13 cellular contexts compared by ENCODE assay signal in the genomic region with DNA sequence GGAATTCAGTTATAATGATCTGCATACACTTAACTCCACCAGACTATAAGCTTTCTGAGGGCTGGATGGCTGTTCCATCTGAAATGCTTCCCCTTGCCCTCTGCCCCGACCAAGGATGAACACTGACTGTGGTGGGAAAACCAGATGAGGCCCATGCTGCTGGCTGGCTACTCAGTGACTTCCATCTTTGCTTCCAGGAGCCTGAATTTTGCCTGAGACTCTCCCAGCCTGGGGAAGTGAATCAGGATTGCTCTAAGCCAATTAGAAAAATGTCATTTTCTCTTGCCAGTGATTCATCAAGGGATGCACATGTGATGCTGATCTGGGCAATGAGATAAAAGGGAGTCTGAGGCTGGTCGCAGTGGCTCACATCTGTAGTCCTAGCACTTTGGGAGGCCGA. TPM values are rescaled to one million over a fixed set of nuclear protein-coding genes. Genes with fewer than 3 reads are reported as not detected.
DNase-seq lines count a peak whose midpoint lies in the region; FAIRE-seq and TF ChIP-seq lines count a peak whose summit lies in the region.
"Had no signal": no experiment of that assay in that cellular context is flagged by ENCODE, and none has a peak within 500 bp of the region (broad histone marks: within the 10 kb centered on the region; RNA-seq: fewer than 3 reads in every experiment).

No MANE protein-coding gene starts in this region.

- no peak overlapping the region for H3K23ac ChIP-seq in mesenchymal stem cell (ENCODE audit: low read length in 2 of 2)

- in situ Hi-C loops in Caki2 (cut with HindIII; ENCODE audit: low pct_unique_long_range_greater_than_20kb, low sequenced_read_pairs) = no loop called here

- H3K4ac ChIP-seq in mesenchymal stem cell (ENCODE audit: low read depth in 1 of 2, low read length in 2 of 2) = no peak overlapping the region

- peaks cover 6% of the 10 kb centered on the region for H3K36me3 Mint-ChIP-seq in astrocyte (ENCODE audit: low read depth, unreplicated experiment)

- TF ChIP-seq CTCF in astrocyte (IDR thresholded peaks at IDR 0.05; ENCODE audit: insufficient read depth, low read depth, low read length) = no peak

- no peak for FAIRE-seq in astrocyte (lab: Jason Lieb, UNC)
- FAIRE-seq in small intestine (lab: Jason Lieb, UNC) = no peak
- FAIRE-seq: GM18507 had no signal

- H3K4me1 ChIP-seq in astrocyte (ENCODE audit: insufficient read depth, low read length) (peaks cover 39% of the 10 kb centered on the region), mesenchymal stem cell (ENCODE audit: control insufficient read depth, insufficient read depth, low read depth, low read length) (peaks cover 4% of the 10 kb centered on the region), small intestine (ENCODE audit: control insufficient read depth in 2 of 2, insufficient read depth in 1 of 2, low read depth in 1 of 2, low read length in 1 of 2) (peaks cover 5 to 7% of the 10 kb centered on the region in 2 donors)

- H2BK5ac ChIP-seq in mesenchymal stem cell (ENCODE audit: low read depth, low read length, poor library complexity, severe bottlenecking) = no peak overlapping the region

- peak overlapping the region; percentile 71 for H4K8ac ChIP-seq in mesenchymal stem cell (ENCODE audit: low read length)

- H4K20me1 ChIP-seq in astrocyte (ENCODE audit: insufficient read depth, low read length) = peaks cover 30% of the 10 kb centered on the region

- H3K27me3 Mint-ChIP-seq in astrocyte (ENCODE audit: low read depth, unreplicated experiment) = no peaks in the 10 kb centered on the region

- no peak overlapping the region for H4K91ac ChIP-seq in mesenchymal stem cell (ENCODE audit: low read length)

- no peak overlapping the region for H2BK12ac ChIP-seq in mesenchymal stem cell (ENCODE audit: low read length in 2 of 2)

- H3K4me2 ChIP-seq in astrocyte (ENCODE audit: low read length) = peak overlapping the region; percentile 63
- H3K4me2 ChIP-seq in mesenchymal stem cell (ENCODE audit: low read length, poor library complexity, severe bottlenecking) = no peak overlapping the region

- no peak overlapping the region for H3K14ac ChIP-seq in mesenchymal stem cell (ENCODE audit: low read length in 2 of 2)

- peak overlapping the region; percentile 3 for H2BK15ac ChIP-seq in mesenchymal stem cell (ENCODE audit: low read depth, poor library complexity, severe bottlenecking)

- no peak overlapping the region for H3K4me3 ChIP-seq in astrocyte (ENCODE audit: insufficient read depth, low read depth, low read length)
- H3K4me3 ChIP-seq in mesenchymal stem cell (ENCODE audit: insufficient read depth in 1 of 2, low read depth in 1 of 2, low read length in 2 of 2) = no peak overlapping the region
- no peak overlapping the region for H3K4me3 ChIP-seq in small intestine (ENCODE audit: low read depth in 1 of 2, low read length in 2 of 2)
- H3K4me3 ChIP-seq: spleen had no signal

- 62% methylated on average over 2 of the region's 3 CpGs for WGBS in mesenchymal stem cell
- WGBS in small intestine, 3 donors = 85 to 94% (median 93%) methylated on average over 3 of the region's 3 CpGs

- H3K18ac ChIP-seq in mesenchymal stem cell (ENCODE audit: low read depth in 1 of 2, low read length in 2 of 2) = no peak overlapping the region

- peak overlapping the region; percentile 53 for H3K27ac Mint-ChIP-seq in astrocyte (ENCODE audit: unreplicated experiment)
- H3K27ac Mint-ChIP-seq: T-helper 2 cell treated with Interferon-gamma antibody and Interleukin-4, amounts not matched to agents 5 μg/mL and 100 μg/mL, for 36 hours had no signal

- H3K9me3 Mint-ChIP-seq in astrocyte (ENCODE audit: unreplicated experiment) = no peaks in the 10 kb centered on the region
- H3K9me3 Mint-ChIP-seq: T-helper 2 cell treated with Interferon-gamma antibody and Interleukin-4, amounts not matched to agents 5 μg/mL and 100 μg/mL, for 36 hours had no signal

- H3K9ac ChIP-seq in astrocyte (ENCODE audit: low read length) (no peak overlapping the region), mesenchymal stem cell (ENCODE audit: low read length) (peak overlapping the region; percentile 44)

- H3K9me3 ChIP-seq in astrocyte (ENCODE audit: insufficient read depth, low read depth, low read length) (no peaks in the 10 kb centered on the region), mesenchymal stem cell (ENCODE audit: control insufficient read depth, low read length) (no peaks in the 10 kb centered on the region), small intestine (ENCODE audit: control insufficient read depth, low read depth) (no peaks in the 10 kb centered on the region)
- H3K9me3 ChIP-seq: spleen had no signal

- H3K27me3 ChIP-seq in astrocyte (ENCODE audit: insufficient read depth, low read length) (no peaks in the 10 kb centered on the region), mesenchymal stem cell (ENCODE audit: control insufficient read depth in 1 of 2, insufficient read depth in 1 of 2, low read length in 2 of 2) (no peaks in the 10 kb centered on the region), small intestine (ENCODE audit: control insufficient read depth in 2 of 2, insufficient read depth in 2 of 2, low read length in 2 of 2) (no peaks in the 10 kb centered on the region)
- H3K27me3 ChIP-seq: spleen had no signal

- H3K27ac ChIP-seq in astrocyte (ENCODE audit: low read depth, low read length) = peak overlapping the region; percentile 40
- no peak overlapping the region for H3K27ac ChIP-seq in mesenchymal stem cell (ENCODE audit: low read length, poor library complexity, severe bottlenecking)
- no peak overlapping the region for H3K27ac ChIP-seq in small intestine (ENCODE audit: low read depth in 1 of 2, low read length in 1 of 2)
- H3K27ac ChIP-seq: spleen had no signal

- no peak overlapping the region for H3K4me3 Mint-ChIP-seq in astrocyte (ENCODE audit: unreplicated experiment)
- H3K4me3 Mint-ChIP-seq: T-helper 2 cell treated with Interferon-gamma antibody and Interleukin-4, amounts not matched to agents 5 μg/mL and 100 μg/mL, for 36 hours had no signal

- peaks cover 36% of the 10 kb centered on the region for H3K79me2 ChIP-seq in astrocyte (ENCODE audit: insufficient read depth, low read length)

- peak overlapping the region; percentile 65 for H2AFZ ChIP-seq in astrocyte (ENCODE audit: low read depth, low read length)
- no peak overlapping the region for H2AFZ ChIP-seq in mesenchymal stem cell (ENCODE audit: low read depth, low read length)

- peaks cover 13% of the 10 kb centered on the region for H3K79me1 ChIP-seq in mesenchymal stem cell (replicated peaks; ENCODE audit: low read length, poor library complexity, severe bottlenecking)

- DNase-seq in Caki2 (ENCODE audit: low read depth) (peak; percentile 34), LHCN-M2 (ENCODE audit: low read depth) (peak; percentile 43), astrocyte (ENCODE audit: low read depth) (peak; percentile 49), mesenchymal stem cell (peak; percentile 49), small intestine (no peak), germinal center (ENCODE audit: low spot score) (no peak), T-helper 9 cell (no peak), NCI-H146 treated with DMSO at 0.1 percent for 48 hours (lab: John Stamatoyannopoulos, UW; ENCODE audit: unreplicated experiment) (no peak)
- DNase-seq: NCI-H1105 treated with DMSO at 0.1 percent for 48 hours; spleen; stimulated activated CD8-positive, alpha-beta memory T cell treated with anti-CD3 and anti-CD28 coated beads, Interleukin-4, amount 100 ng/mL, for 48 hours had no signal

- H3K4me1 Mint-ChIP-seq in astrocyte (ENCODE audit: low read depth, unreplicated experiment) = peaks cover 26% of the 10 kb centered on the region

- no peak overlapping the region for H2BK120ac ChIP-seq in mesenchymal stem cell (ENCODE audit: low read depth, low read length)

- no peak overlapping the region for H2AK5ac ChIP-seq in mesenchymal stem cell (ENCODE audit: low read length, severe bottlenecking)

- H3K36me3 ChIP-seq in astrocyte (ENCODE audit: insufficient read depth, low read length) (no peaks in the 10 kb centered on the region), mesenchymal stem cell (ENCODE audit: control insufficient read depth in 1 of 2, insufficient read depth in 2 of 2, low read depth in 1 of 2, low read length in 2 of 2) (peaks cover 0 to 6% of the 10 kb centered on the region in 2 experiments), small intestine (ENCODE audit: control insufficient read depth in 2 of 2, insufficient read depth in 2 of 2, low read length in 2 of 2) (no peaks in the 10 kb centered on the region)

RNA-seq across cellular contexts. Expression of a gene that starts 1.7 kb away (rescaled TPM):
- total RNA-seq in Caki2 (2014; rRNA removed; shearing (Covaris generic); ENCODE audit: low replicate concordance) = 42.3 and 48.0 TPM in 2 replicates
- total RNA-seq in LHCN-M2 (2014; rRNA removed) (59.3 and 61.7 TPM in 2 replicates), astrocyte (36.9 and 45.8 TPM in 2 replicates)
- polyA plus RNA-seq in LHCN-M2 (2012) = 46.6 TPM
- polyA plus RNA-seq in mesenchymal stem cell (2013, experiment 1 of 2) = 17.0 TPM
- 17.5 TPM for polyA plus RNA-seq in mesenchymal stem cell (2013, experiment 2 of 2)
- 10 to 100 TPM in 2 of 3 donors, 1 to 10 TPM in 1; 9.6 to 34.1 (median 13.5) TPM for polyA plus RNA-seq in small intestine

RNA-seq across cellular contexts. Expression of a gene that starts 4.4 kb away (rescaled TPM):
- total RNA-seq in Caki2 (2014; rRNA removed; shearing (Covaris generic); ENCODE audit: low replicate concordance) = 4.2 and 6.9 TPM in 2 replicates
- 18.2 and 22.3 TPM in 2 replicates for total RNA-seq in LHCN-M2 (2014; rRNA removed)
- polyA plus RNA-seq in LHCN-M2 (2012) = 7.5 TPM
- total RNA-seq in astrocyte = 32.9 and 41.4 TPM in 2 replicates
- polyA plus RNA-seq in mesenchymal stem cell (2013, experiment 1 of 2) = 13.0 TPM
- 12.5 TPM for polyA plus RNA-seq in mesenchymal stem cell (2013, experiment 2 of 2)
- 1 to 10 TPM; 6.9 to 9.7 (median 8.1) TPM for polyA plus RNA-seq in small intestine

RNA-seq across cellular contexts. Expression of a gene that starts 52.0 kb away (rescaled TPM):
- 6.1 and 10.3 TPM in 2 replicates for total RNA-seq in Caki2 (2014; rRNA removed; shearing (Covaris generic); ENCODE audit: low replicate concordance)
- total RNA-seq in LHCN-M2 (2014; rRNA removed) = 7.4 and 11.1 TPM in 2 replicates
- 6.6 TPM for polyA plus RNA-seq in LHCN-M2 (2012)
- 48.7 and 50.2 TPM in 2 replicates for total RNA-seq in astrocyte
- polyA plus RNA-seq in mesenchymal stem cell (2013, experiment 1 of 2) = 16.4 TPM
- 13.8 TPM for polyA plus RNA-seq in mesenchymal stem cell (2013, experiment 2 of 2)
- polyA plus RNA-seq in small intestine = 10 to 100 TPM in 1 of 3 donors, 1 to 10 TPM in 2; 7.0 to 10.7 (median 8.5) TPM

Comparison
In these comparisons a context has a peak if more than half of its experiments do, and no peak if none do; other contexts are left out.
1. DNase-seq: peak in Caki2 (single experiment), LHCN-M2 (single experiment), astrocyte (single experiment) and mesenchymal stem cell (single experiment); none in small intestine (single experiment), germinal center (single experiment), T-helper 9 cell (single experiment) and NCI-H146 treated with DMSO at 0.1 percent for 48 hours (single experiment).